Comparison of ENCODE assay signal across 1 cellular context in genomic region chr7:144796919-144797318, GRCh38.
TF ChIP-seq lines count a peak whose summit lies in the region.

No MANE protein-coding gene starts in this region.

TF ChIP-seq in H1, 55 proteins besides CTCF, POLR2A, EP300 and RAD21 (continued from another document):
- TF ChIP-seq CBX5 (IDR thresholded peaks at IDR 0.05; ENCODE audit: low read depth, low read length) (no peak), CBX8 (IDR thresholded peaks at IDR 0.05; ENCODE audit: borderline replicate concordance, low read depth, low read length) (no peak), POU5F1 (IDR thresholded peaks at IDR 0.05; ENCODE audit: low read depth, low read length) (no peak), CHD7 (IDR thresholded peaks at IDR 0.05; ENCODE audit: insufficient replicate concordance, low read length) (no peak), ASH2L (IDR thresholded peaks at IDR 0.05; ENCODE audit: low read length) (no peak), MAFK (IDR thresholded peaks at IDR 0.05; ENCODE audit: low read depth, low read length) (no peak), SP4 (IDR thresholded peaks at IDR 0.05; ENCODE audit: low read length) (no peak), BACH1 (IDR thresholded peaks at IDR 0.05; ENCODE audit: low read length) (no peak), BRCA1 (IDR thresholded peaks at IDR 0.05; ENCODE audit: low read depth, low read length) (no peak), GABPA (IDR thresholded peaks at IDR 0.05; ENCODE audit: borderline replicate concordance, insufficient read depth, low read length) (no peak), JUND (IDR thresholded peaks at IDR 0.05; ENCODE audit: low read length) (no peak), TEAD4 (IDR thresholded peaks at IDR 0.05; ENCODE audit: low read depth, low read length) (no peak), NANOG (IDR thresholded peaks at IDR 0.05; ENCODE audit: insufficient read depth, low read depth, low read length, poor library complexity, severe bottlenecking) (no peak), CREB1 (IDR thresholded peaks at IDR 0.05) (no peak)
TF ChIP-seq in H1: peak in this region for 0.
